In the genomic region with DNA sequence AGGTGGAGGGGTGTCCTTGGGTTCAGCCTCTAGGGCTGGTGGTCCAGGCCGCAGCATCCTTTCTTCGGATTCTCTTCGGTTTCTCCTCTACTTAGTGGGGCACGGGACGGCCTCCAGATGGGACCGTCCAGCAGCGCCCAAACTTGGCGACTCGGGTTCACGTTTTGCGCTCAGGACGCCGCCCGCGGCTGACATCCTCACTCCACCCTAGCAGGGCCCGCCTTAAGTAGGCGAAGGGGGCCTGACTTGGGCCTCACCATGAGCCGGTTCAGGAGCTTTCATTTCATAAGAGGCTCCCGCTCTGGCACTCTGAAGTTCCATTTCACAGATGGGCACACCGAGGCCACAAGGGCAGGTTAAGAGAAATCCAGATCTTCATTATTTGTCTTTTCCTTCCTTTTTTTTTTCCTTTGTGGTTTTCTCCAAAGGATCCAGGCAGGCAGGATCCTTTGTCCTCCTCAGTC, we compare ENCODE assay signal across 1 cellular context.
TF ChIP-seq lines count a peak whose summit lies in the region.

No MANE protein-coding gene starts in this region.

TF ChIP-seq in HepG2, 621 proteins besides CTCF, POLR2A, EP300 and RAD21 (continued from another document and continues in another):
- TF ChIP-seq GTF3A (CRISPR knock-in tag; conservative IDR thresholded peaks at IDR 0.05) (0 out of 2 replicates have a peak, but pooled peaks have one; percentile 46), SIN3A (IDR thresholded peaks at IDR 0.05; ENCODE audit: borderline replicate concordance, low read depth, low read length) (peak; percentile 63; the same call in 1 of the 2 replicates), SSRP1 (CRISPR knock-in tag; IDR thresholded peaks at IDR 0.05) (0 out of 2 replicates have a peak, but pooled peaks have one; percentile 20), ZNF136 (CRISPR knock-in tag; IDR thresholded peaks at IDR 0.05; ENCODE audit: low read depth) (0 out of 2 replicates have a peak, but pooled peaks have one; percentile 21), ZNF331 (CRISPR knock-in tag; IDR thresholded peaks at IDR 0.05) (0 out of 2 replicates have a peak, but pooled peaks have one; percentile 22), ATF1 (CRISPR knock-in tag; IDR thresholded peaks at IDR 0.05) (no peak), MAF1 (CRISPR knock-in tag; IDR thresholded peaks at IDR 0.05; ENCODE audit: borderline replicate concordance) (no peak; the same call in 1 of the 2 replicates), PHF8 (CRISPR knock-in tag; IDR thresholded peaks at IDR 0.05) (peak; percentile 42), ZNF781 (CRISPR knock-in tag; IDR thresholded peaks at IDR 0.05; ENCODE audit: borderline replicate concordance, not compliant biosample characterization) (no peak), ZNF367 (CRISPR knock-in tag; IDR thresholded peaks at IDR 0.05; ENCODE audit: borderline replicate concordance) (0 out of 2 replicates have a peak, but pooled peaks have one; percentile 3), ZNF589 (CRISPR knock-in tag; conservative IDR thresholded peaks at IDR 0.05) (peak; percentile 23; the same call in 1 of the 2 replicates), ADNP (CRISPR knock-in tag; IDR thresholded peaks at IDR 0.05) (peak; percentile 78), TOE1 (CRISPR knock-in tag; IDR thresholded peaks at IDR 0.05) (0 out of 2 replicates have a peak, but pooled peaks have one; percentile 20), SMARCE1 (IDR thresholded peaks at IDR 0.05; ENCODE audit: borderline replicate concordance) (no peak), ZNF34 (CRISPR knock-in tag; IDR thresholded peaks at IDR 0.05; ENCODE audit: borderline replicate concordance) (peak; percentile 85; the same call in 1 of the 2 replicates), NFATC3 (CRISPR knock-in tag; IDR thresholded peaks at IDR 0.05) (no peak), CHD4 (IDR thresholded peaks at IDR 0.05; ENCODE audit: borderline replicate concordance, low read length) (peak; percentile 97; the same call in 1 of the 2 replicates), HDAC2 (CRISPR knock-in tag; IDR thresholded peaks at IDR 0.05) (peak; percentile 14; the same call in 1 of the 2 replicates), ZHX1 (CRISPR knock-in tag; IDR thresholded peaks at IDR 0.05; ENCODE audit: low read depth) (0 out of 2 replicates have a peak, but pooled peaks have one; percentile 3), ARID5B (CRISPR knock-in tag; IDR thresholded peaks at IDR 0.05) (0 out of 2 replicates have a peak, but pooled peaks have one; percentile 2), MEIS2 (CRISPR knock-in tag; IDR thresholded peaks at IDR 0.05) (peak; percentile 31; the same call in 1 of the 2 replicates), RARG (CRISPR knock-in tag; IDR thresholded peaks at IDR 0.05; ENCODE audit: low read depth) (no peak), FOXA3 (CRISPR knock-in tag; IDR thresholded peaks at IDR 0.05) (no peak), ZNF343 (CRISPR knock-in tag; IDR thresholded peaks at IDR 0.05) (0 out of 2 replicates have a peak, but pooled peaks have one; percentile 25), ZNF850 (CRISPR knock-in tag; conservative IDR thresholded peaks at IDR 0.05) (peak; percentile 80; the same call in 1 of the 2 replicates), E2F2 (CRISPR knock-in tag; IDR thresholded peaks at IDR 0.05; ENCODE audit: borderline replicate concordance) (0 out of 2 replicates have a peak, but pooled peaks have one; percentile 10), KDM5B (CRISPR knock-in tag; IDR thresholded peaks at IDR 0.05; ENCODE audit: borderline replicate concordance) (peak; percentile 83; the same call in 1 of the 2 replicates), TGIF2 (CRISPR knock-in tag; IDR thresholded peaks at IDR 0.05) (peak; percentile 75), ZNF891 (CRISPR knock-in tag; IDR thresholded peaks at IDR 0.05) (0 out of 2 replicates have a peak, but pooled peaks have one; percentile 2), ZNF3 (CRISPR knock-in tag; IDR thresholded peaks at IDR 0.05) (peak; percentile 49), PLSCR1 (CRISPR knock-in tag; IDR thresholded peaks at IDR 0.05; ENCODE audit: borderline replicate concordance) (0 out of 2 replicates have a peak, but pooled peaks have one; percentile 38), ZBTB26 (CRISPR knock-in tag; IDR thresholded peaks at IDR 0.05; ENCODE audit: borderline replicate concordance) (0 out of 2 replicates have a peak, but pooled peaks have one; percentile 14), ZNF274 (CRISPR knock-in tag; IDR thresholded peaks at IDR 0.05) (0 out of 2 replicates have a peak, but pooled peaks have one; percentile 12), KLF11 (CRISPR knock-in tag; IDR thresholded peaks at IDR 0.05) (0 out of 2 replicates have a peak, but pooled peaks have one; percentile 2), ZNF674 (CRISPR knock-in tag; IDR thresholded peaks at IDR 0.05; ENCODE audit: low read depth) (peak; percentile 13; the same call in 1 of the 2 replicates), U2AF1 (optimal IDR thresholded peaks at IDR 0.05; ENCODE audit: low read depth, low read length) (peak; percentile 25), SAP130 (CRISPR knock-in tag; IDR thresholded peaks at IDR 0.05; ENCODE audit: low read depth) (0 out of 2 replicates have a peak, but pooled peaks have one; percentile 3), TMF1 (CRISPR knock-in tag; IDR thresholded peaks at IDR 0.05; ENCODE audit: low read depth) (0 out of 2 replicates have a peak, but pooled peaks have one; percentile 4), DMAP1 (CRISPR knock-in tag; IDR thresholded peaks at IDR 0.05) (peak; percentile 48)
- TF ChIP-seq, protein P1, sequence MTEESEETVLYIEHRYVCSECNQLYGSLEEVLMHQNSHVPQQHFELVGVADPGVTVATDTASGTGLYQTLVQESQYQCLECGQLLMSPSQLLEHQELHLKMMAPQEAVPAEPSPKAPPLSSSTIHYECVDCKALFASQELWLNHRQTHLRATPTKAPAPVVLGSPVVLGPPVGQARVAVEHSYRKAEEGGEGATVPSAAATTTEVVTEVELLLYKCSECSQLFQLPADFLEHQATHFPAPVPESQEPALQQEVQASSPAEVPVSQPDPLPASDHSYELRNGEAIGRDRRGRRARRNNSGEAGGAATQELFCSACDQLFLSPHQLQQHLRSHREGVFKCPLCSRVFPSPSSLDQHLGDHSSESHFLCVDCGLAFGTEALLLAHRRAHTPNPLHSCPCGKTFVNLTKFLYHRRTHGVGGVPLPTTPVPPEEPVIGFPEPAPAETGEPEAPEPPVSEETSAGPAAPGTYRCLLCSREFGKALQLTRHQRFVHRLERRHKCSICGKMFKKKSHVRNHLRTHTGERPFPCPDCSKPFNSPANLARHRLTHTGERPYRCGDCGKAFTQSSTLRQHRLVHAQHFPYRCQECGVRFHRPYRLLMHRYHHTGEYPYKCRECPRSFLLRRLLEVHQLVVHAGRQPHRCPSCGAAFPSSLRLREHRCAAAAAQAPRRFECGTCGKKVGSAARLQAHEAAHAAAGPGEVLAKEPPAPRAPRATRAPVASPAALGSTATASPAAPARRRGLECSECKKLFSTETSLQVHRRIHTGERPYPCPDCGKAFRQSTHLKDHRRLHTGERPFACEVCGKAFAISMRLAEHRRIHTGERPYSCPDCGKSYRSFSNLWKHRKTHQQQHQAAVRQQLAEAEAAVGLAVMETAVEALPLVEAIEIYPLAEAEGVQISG (CRISPR knock-in tag; IDR thresholded peaks at IDR 0.05): no peak
- TF ChIP-seq, protein P2, sequence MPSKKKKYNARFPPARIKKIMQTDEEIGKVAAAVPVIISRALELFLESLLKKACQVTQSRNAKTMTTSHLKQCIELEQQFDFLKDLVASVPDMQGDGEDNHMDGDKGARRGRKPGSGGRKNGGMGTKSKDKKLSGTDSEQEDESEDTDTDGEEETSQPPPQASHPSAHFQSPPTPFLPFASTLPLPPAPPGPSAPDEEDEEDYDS (CRISPR knock-in tag; IDR thresholded peaks at IDR 0.05): 0 out of 2 replicates have a peak, but pooled peaks have one; percentile 31
- TF ChIP-seq, protein P3, sequence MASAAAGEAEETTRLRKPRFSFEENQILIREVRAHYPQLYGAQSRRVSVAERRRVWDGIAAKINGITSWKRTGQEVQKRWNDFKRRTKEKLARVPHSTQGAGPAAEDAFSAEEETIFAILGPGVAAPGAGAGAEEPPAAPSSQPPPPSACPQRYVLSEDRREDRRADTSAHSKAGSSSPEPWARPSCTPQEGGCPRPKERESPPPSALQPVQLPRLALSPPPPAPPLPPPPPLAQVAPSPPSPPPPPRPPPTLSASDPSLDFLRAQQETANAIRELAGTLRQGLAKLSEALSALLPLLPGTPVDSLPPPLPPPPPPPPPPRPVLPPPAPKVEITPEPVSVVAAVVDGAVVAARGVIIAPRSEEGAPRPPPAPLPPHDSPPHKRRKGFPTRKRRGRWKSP (CRISPR knock-in tag; IDR thresholded peaks at IDR 0.05): peak; percentile 97
- TF ChIP-seq, protein P4, sequence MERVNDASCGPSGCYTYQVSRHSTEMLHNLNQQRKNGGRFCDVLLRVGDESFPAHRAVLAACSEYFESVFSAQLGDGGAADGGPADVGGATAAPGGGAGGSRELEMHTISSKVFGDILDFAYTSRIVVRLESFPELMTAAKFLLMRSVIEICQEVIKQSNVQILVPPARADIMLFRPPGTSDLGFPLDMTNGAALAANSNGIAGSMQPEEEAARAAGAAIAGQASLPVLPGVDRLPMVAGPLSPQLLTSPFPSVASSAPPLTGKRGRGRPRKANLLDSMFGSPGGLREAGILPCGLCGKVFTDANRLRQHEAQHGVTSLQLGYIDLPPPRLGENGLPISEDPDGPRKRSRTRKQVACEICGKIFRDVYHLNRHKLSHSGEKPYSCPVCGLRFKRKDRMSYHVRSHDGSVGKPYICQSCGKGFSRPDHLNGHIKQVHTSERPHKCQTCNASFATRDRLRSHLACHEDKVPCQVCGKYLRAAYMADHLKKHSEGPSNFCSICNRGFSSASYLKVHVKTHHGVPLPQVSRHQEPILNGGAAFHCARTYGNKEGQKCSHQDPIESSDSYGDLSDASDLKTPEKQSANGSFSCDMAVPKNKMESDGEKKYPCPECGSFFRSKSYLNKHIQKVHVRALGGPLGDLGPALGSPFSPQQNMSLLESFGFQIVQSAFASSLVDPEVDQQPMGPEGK (CRISPR knock-in tag; IDR thresholded peaks at IDR 0.05): peak; percentile 20; the same call in 1 of the 2 replicates
